1 cellular context compared by ENCODE assay signal in genomic region chr5:43515678-43516048, GRCh38.
TF ChIP-seq lines count a peak whose summit lies in the region.

No MANE protein-coding gene starts in this region.

TF ChIP-seq in IMR-90, 13 proteins besides CTCF, POLR2A, EP300 and RAD21 (continued from another document):
- TF ChIP-seq ELK1 (IDR thresholded peaks at IDR 0.05; ENCODE audit: borderline replicate concordance, low read depth, low read length) (no peak), MXI1 (IDR thresholded peaks at IDR 0.05; ENCODE audit: borderline replicate concordance, low read depth, low read length) (no peak), CEBPB (IDR thresholded peaks at IDR 0.05; ENCODE audit: low read depth, low read length) (no peak)
